Comparison of ENCODE assay signal across 1 cellular context in genomic region chr17:7611635-7612293, GRCh38.
TF ChIP-seq lines count a peak whose summit lies in the region.

No MANE protein-coding gene starts in this region.

TF ChIP-seq in HepG2, 621 proteins besides CTCF, POLR2A, EP300 and RAD21 (continued from another document):
- no peak for TF ChIP-seq HBP1 (CRISPR knock-in tag; IDR thresholded peaks at IDR 0.05; ENCODE audit: low read depth)
